1 cellular context compared by ENCODE assay signal in the genomic region with DNA sequence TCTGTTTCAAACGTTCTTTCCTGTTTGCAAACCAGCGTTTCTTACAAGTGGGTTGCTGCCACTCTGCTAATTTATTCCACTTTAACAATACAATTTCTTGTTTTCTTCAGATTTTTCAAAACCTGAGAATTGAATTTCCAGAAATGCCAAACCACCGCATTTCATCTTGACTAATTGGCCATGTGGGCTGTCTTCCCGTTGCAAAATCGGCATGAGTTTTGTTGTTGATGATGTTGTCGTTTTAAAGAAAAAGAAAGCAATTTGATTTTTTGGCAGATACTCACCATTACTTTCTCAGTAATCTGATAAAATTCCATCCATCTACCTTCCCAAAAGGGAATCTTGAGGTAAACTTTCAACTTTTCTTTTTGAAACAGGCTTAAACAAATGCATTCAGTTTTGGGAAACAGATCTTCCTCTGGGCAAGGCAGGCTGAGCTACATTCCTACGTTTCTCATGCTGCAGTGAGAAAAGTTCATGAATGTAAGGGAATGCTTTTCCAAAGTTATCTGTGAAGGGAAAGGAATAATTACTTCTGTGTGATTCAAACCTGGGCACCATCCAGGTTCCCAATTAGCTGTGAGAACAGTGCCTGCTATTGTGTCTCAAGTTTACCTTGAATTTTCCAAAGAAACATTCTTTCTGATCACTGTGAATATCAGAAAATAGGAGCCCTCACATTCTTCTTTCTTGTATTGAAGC.
TF ChIP-seq lines count a peak whose summit lies in the region.

No MANE protein-coding gene starts in this region.

TF ChIP-seq in IMR-90, 13 proteins besides CTCF, POLR2A, EP300 and RAD21 (continued from another document):
- TF ChIP-seq RFX5 (IDR thresholded peaks at IDR 0.05; ENCODE audit: low read depth, low read length) (no peak), CHD1 (IDR thresholded peaks at IDR 0.05; ENCODE audit: low read depth, low read length) (no peak), MAFK (IDR thresholded peaks at IDR 0.05; ENCODE audit: low read depth, low read length) (no peak), MAZ (IDR thresholded peaks at IDR 0.05; ENCODE audit: borderline replicate concordance, low read depth, low read length) (no peak), MXI1 (IDR thresholded peaks at IDR 0.05; ENCODE audit: borderline replicate concordance, low read depth, low read length) (no peak)
- TF ChIP-seq, protein P1, sequence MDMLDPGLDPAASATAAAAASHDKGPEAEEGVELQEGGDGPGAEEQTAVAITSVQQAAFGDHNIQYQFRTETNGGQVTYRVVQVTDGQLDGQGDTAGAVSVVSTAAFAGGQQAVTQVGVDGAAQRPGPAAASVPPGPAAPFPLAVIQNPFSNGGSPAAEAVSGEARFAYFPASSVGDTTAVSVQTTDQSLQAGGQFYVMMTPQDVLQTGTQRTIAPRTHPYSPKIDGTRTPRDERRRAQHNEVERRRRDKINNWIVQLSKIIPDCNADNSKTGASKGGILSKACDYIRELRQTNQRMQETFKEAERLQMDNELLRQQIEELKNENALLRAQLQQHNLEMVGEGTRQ (IDR thresholded peaks at IDR 0.05; ENCODE audit: low read depth, low read length): no peak
